1 cellular context compared by ENCODE assay signal in genomic region chr3:146921693-146922092, GRCh38.
TF ChIP-seq lines count a peak whose summit lies in the region.

No MANE protein-coding gene starts in this region.

TF ChIP-seq in GM23338, 12 proteins besides CTCF, POLR2A, EP300 and RAD21 (continued from another document):
- TF ChIP-seq POLR2AphosphoS5 (IDR thresholded peaks at IDR 0.05; ENCODE audit: low read depth) (no peak), EZH2phosphoT487 (IDR thresholded peaks at IDR 0.05; ENCODE audit: unreplicated experiment) (no peak)
